Comparison of ENCODE assay signal across 25 cellular contexts in the genomic region with DNA sequence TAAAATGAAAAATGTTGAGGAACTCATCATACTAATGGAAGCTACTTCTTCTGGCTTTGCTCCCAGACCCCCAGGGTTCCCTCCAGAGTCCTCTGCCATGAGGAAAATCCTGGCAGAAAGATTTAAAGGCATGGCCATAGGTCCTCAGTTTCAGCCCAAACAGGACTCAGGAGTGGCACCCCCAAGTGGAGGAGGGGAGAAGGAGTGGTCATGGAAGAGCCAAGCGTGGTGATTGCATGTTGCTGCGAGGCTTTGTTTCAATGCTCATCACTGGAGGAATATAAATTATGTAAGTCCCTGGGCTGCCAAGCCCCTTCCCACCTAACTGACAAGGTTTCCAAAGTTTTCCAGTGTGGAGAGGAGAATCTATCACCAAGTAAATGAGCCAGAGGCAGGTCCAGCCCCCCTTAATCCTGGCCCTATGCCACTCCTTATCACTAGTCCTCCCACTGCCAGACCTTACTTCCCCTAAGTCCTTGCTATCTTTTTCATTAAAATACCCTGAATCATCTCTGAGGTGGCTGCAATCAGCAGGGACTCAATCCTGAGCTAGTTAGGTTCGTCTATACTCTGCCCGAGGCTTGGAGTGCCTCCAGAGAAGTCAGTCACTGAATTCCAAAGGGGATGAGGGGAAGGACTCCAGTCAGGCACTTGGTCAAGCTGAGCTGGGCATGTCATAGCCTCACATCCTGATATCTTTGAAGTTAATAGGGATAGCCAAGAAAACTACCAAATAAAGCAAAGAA.
A peak's percentile ranks its signal among the peaks of the same experiment; 100 is the strongest.
DNase-seq lines count a peak whose midpoint lies in the region; ATAC-seq, FAIRE-seq and TF ChIP-seq lines count a peak whose summit lies in the region.
"Had no signal": no experiment of that assay in that cellular context is flagged by ENCODE, and none has a peak within 500 bp of the region (broad histone marks: within the 10 kb centered on the region; RNA-seq: fewer than 3 reads in every experiment).

No MANE protein-coding gene starts in this region.

- intact Hi-C loops in IMR-90 (cut with micrococcal nuclease) = no loop called here

- H3K79me1 ChIP-seq in IMR-90 (ENCODE audit: low read depth in 1 of 2, low read length in 2 of 2) = no peaks in the 10 kb centered on the region

- H2BK5ac ChIP-seq in IMR-90 (ENCODE audit: low read depth, low read length, poor library complexity, severe bottlenecking) = no peak overlapping the region

- H2BK20ac ChIP-seq in IMR-90 (ENCODE audit: low read depth, low read length) = no peak overlapping the region

- no peaks in the 10 kb centered on the region for H3K36me3 ChIP-seq in ACC112 (ENCODE audit: insufficient read depth, low read length)
- H3K36me3 ChIP-seq in IMR-90 (ENCODE audit: control insufficient read depth, insufficient read depth, low read length) = no peaks in the 10 kb centered on the region
- H3K36me3 ChIP-seq: brain microvascular endothelial cell, prostate gland, SJSA1, uterus had no signal

- H3K27ac ChIP-seq in ACC112 (ENCODE audit: low read depth, low read length) = peak overlapping the region; percentile 52
- H3K27ac ChIP-seq in IMR-90 (ENCODE audit: insufficient read depth, low read length) = no peak overlapping the region
- H3K27ac ChIP-seq: brain microvascular endothelial cell, coronary artery, KMS-11, prostate gland, SJSA1, skin epidermis, uterus had no signal

- no peak overlapping the region for H4K91ac ChIP-seq in IMR-90 (ENCODE audit: insufficient read depth, low read depth, low read length)

- H3K27me3 ChIP-seq in ACC112 (ENCODE audit: insufficient read depth, low read length) = no peaks in the 10 kb centered on the region
- H3K27me3 ChIP-seq in IMR-90 (ENCODE audit: control insufficient read depth, insufficient read depth, low read length) = 0 out of 2 replicates have a peak, but pooled peaks cover 1% of the 10 kb centered on the region
- H3K27me3 ChIP-seq: brain microvascular endothelial cell, SJSA1, uterus had no signal

- H4K20me1 ChIP-seq in IMR-90 (ENCODE audit: insufficient read depth, low read length) = no peaks in the 10 kb centered on the region

- H3K4me2 ChIP-seq in IMR-90 (ENCODE audit: low read depth, low read length) = no peak overlapping the region
- H3K4me2 ChIP-seq: KMS-11 had no signal

- no TSS peak for BruUV-seq in IMR-90 (replicated peaks; lab: Mats Ljungman, UMichigan)

- H2AK9ac ChIP-seq in IMR-90 (replicated peaks; ENCODE audit: low read depth, low read length, poor library complexity) = no peak overlapping the region

- in situ Hi-C loops in IMR-90 (cut with MboI; ENCODE audit: low sequenced_read_pairs) (no loop called here), SK-MEL-5 (cut with HindIII; ENCODE audit: low pct_unique_long_range_greater_than_20kb, low sequenced_read_pairs) (no loop called here)

- no peak overlapping the region for H2AK5ac ChIP-seq in IMR-90 (ENCODE audit: low read depth, low read length)

- peak; percentile 15 for DNase-seq in IMR-90
- peak; percentile 3 for DNase-seq in SK-MEL-5 (ENCODE audit: low read depth, low spot score)
- DNase-seq in epithelial cell of esophagus (ENCODE audit: low read depth) = peak; percentile 19
- DNase-seq in frontal cortex (ENCODE audit: low spot score in 2 of 2) = no peak
- DNase-seq in inferior parietal cortex (ENCODE audit: extremely low spot score) = no peak
- no peak for DNase-seq in ureter (ENCODE audit: low spot score)
- DNase-seq: ACHN, brain microvascular endothelial cell, C1 segment of cervical spinal cord, foreskin melanocyte, NCI-H1105 treated with DMSO at 0.1 percent for 48 hours, NCI-H2081 treated with DMSO at 0.1 percent for 48 hours, NCI-H510A treated with DMSO at 0.1 percent for 48 hours, uterus had no signal

- no peaks in the 10 kb centered on the region for H3K9me3 ChIP-seq in IMR-90 (ENCODE audit: control insufficient read depth, insufficient read depth, low read length)
- H3K9me3 ChIP-seq: prostate gland, SJSA1, uterus had no signal

- H3K56ac ChIP-seq in IMR-90 (ENCODE audit: extremely low read depth, insufficient read depth, low read length) = no peak overlapping the region

- TF ChIP-seq POLR2A in IMR-90 (IDR thresholded peaks at IDR 0.05; ENCODE audit: low read depth, low read length) = no peak

- H3K79me2 ChIP-seq in ACC112 (ENCODE audit: control insufficient read depth, insufficient read depth, low read length, unreplicated experiment) = no peaks in the 10 kb centered on the region

- H3K4ac ChIP-seq in IMR-90 (ENCODE audit: low read depth, low read length) = no peak overlapping the region

- CTCF ChIA-PET in IMR-90 (lab: Yijun Ruan, JAX) = no interaction called here

- 0 out of 2 replicates have a peak overlapping the region, but pooled peaks have one; percentile 4 for H2BK120ac ChIP-seq in IMR-90 (ENCODE audit: low read depth, low read length)

- POLR2A ChIA-PET in IMR-90 (lab: Charles Lee; ENCODE audit: unreplicated experiment) = no interaction called here

- TF ChIP-seq CTCF in IMR-90 (conservative IDR thresholded peaks at IDR 0.05; ENCODE audit: low read depth, low read length) = no peak
- TF ChIP-seq CTCF in epithelial cell of esophagus (IDR thresholded peaks at IDR 0.05; ENCODE audit: insufficient read depth, low read depth, low read length, missing control alignments) = no peak

- TF ChIP-seq RAD21 in IMR-90 (IDR thresholded peaks at IDR 0.05; ENCODE audit: low read length) = no peak

- H3K4me3 ChIP-seq in ACC112 (ENCODE audit: low read depth, low read length) (no peak overlapping the region), IMR-90 (ENCODE audit: insufficient read depth, low read depth, low read length) (no peak overlapping the region), epithelial cell of esophagus (ENCODE audit: low read length) (no peak overlapping the region)
- H3K4me3 ChIP-seq: coronary artery, GM12878, prostate gland, SJSA1, skin epidermis, uterus had no signal

- no peak overlapping the region for H3K18ac ChIP-seq in IMR-90 (ENCODE audit: low read depth, low read length)

- H3K9me1 ChIP-seq in IMR-90 (ENCODE audit: insufficient read depth, low read length) = no peaks in the 10 kb centered on the region

- ATAC-seq in IMR-90 (ENCODE audit: low read depth) = no peak
- no peak for ATAC-seq in HG02852 (IDR thresholded peaks at IDR 0.05; ENCODE audit: unreplicated experiment)
- ATAC-seq: GM12878; natural killer cell treated with Interleukin-12 subunit alpha and Interleukin-12 subunit beta and Interleukin-15 and Interleukin-18, amount 100 ng/mL, for 72 hours had no signal

- H2BK15ac ChIP-seq in IMR-90 (ENCODE audit: low read depth, low read length) = no peak overlapping the region

- H3K4me1 ChIP-seq in ACC112 (ENCODE audit: control insufficient read depth, insufficient read depth, low read length, unreplicated experiment) = peaks cover 8% of the 10 kb centered on the region
- H3K4me1 ChIP-seq in IMR-90 (ENCODE audit: control insufficient read depth, insufficient read depth, low read length) = no peaks in the 10 kb centered on the region; the same call in 1 of the 2 replicates
- H3K4me1 ChIP-seq: prostate gland, uterus had no signal

- H4K8ac ChIP-seq in IMR-90 (ENCODE audit: low read depth in 2 of 2, low read length in 2 of 2) = no peak overlapping the region

- no peak for FAIRE-seq in frontal cortex (lab: Jason Lieb, UNC)
- FAIRE-seq: G401.6, GM12878, GM19239 had no signal

- H3K23ac ChIP-seq in IMR-90 (ENCODE audit: low read depth, low read length) = no peak overlapping the region

- dilution Hi-C loops in IMR-90 (cut with HindIII; ENCODE audit: low sequenced_read_pairs, unreplicated experiment) = no loop called here

- H3K9ac ChIP-seq in IMR-90 (ENCODE audit: low read depth, low read length) = no peak overlapping the region
- H3K9ac ChIP-seq: KMS-11 had no signal

- H2AFZ ChIP-seq in ACC112 (ENCODE audit: low read length, unreplicated experiment) (no peak overlapping the region), IMR-90 (replicated peaks; ENCODE audit: low read length, poor library complexity) (peak overlapping the region; percentile 19)

- no CpG with 5 or more reads among the region's 4 CpGs for WGBS in IMR-90 (ENCODE audit: extremely low coverage in 2 of 2, insufficient read length in 1 of 2), 2 experiments

- no peak overlapping the region for H4K5ac ChIP-seq in IMR-90 (ENCODE audit: low read depth, low read length)

- H3K14ac ChIP-seq in IMR-90 (replicated peaks; ENCODE audit: low read depth, low read length) = no peak overlapping the region

TF ChIP-seq in IMR-90, 13 proteins besides CTCF, POLR2A, EP300 and RAD21:
- no peak for TF ChIP-seq ELK1 (IDR thresholded peaks at IDR 0.05; ENCODE audit: borderline replicate concordance, low read depth, low read length)
- TF ChIP-seq CHD1 (IDR thresholded peaks at IDR 0.05; ENCODE audit: low read depth, low read length) = no peak
- TF ChIP-seq BHLHE40 (IDR thresholded peaks at IDR 0.05; ENCODE audit: low read depth, low read length) = no peak
- no peak for TF ChIP-seq RFX5 (IDR thresholded peaks at IDR 0.05; ENCODE audit: low read depth, low read length)
- TF ChIP-seq NFE2L2 (IDR thresholded peaks at IDR 0.05; ENCODE audit: low read depth, low read length) = no peak
- TF ChIP-seq FOS (IDR thresholded peaks at IDR 0.05; ENCODE audit: low read depth, low read length) = no peak
- no peak for TF ChIP-seq RCOR1 (IDR thresholded peaks at IDR 0.05; ENCODE audit: insufficient replicate concordance, low read length)
- TF ChIP-seq, protein P1, sequence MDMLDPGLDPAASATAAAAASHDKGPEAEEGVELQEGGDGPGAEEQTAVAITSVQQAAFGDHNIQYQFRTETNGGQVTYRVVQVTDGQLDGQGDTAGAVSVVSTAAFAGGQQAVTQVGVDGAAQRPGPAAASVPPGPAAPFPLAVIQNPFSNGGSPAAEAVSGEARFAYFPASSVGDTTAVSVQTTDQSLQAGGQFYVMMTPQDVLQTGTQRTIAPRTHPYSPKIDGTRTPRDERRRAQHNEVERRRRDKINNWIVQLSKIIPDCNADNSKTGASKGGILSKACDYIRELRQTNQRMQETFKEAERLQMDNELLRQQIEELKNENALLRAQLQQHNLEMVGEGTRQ (IDR thresholded peaks at IDR 0.05; ENCODE audit: low read depth, low read length) = no peak
- TF ChIP-seq CEBPB (IDR thresholded peaks at IDR 0.05; ENCODE audit: low read depth, low read length) = no peak

Comparison
In these comparisons a context has a peak if more than half of its experiments do, and no peak if none do; other contexts are left out.
1. DNase-seq: peak in IMR-90 (single experiment), SK-MEL-5 (single experiment) and epithelial cell of esophagus (single experiment); none in frontal cortex (0 of 2), inferior parietal cortex (single experiment) and ureter (single experiment).